8 cellular contexts compared by ENCODE assay signal in the genomic region with DNA sequence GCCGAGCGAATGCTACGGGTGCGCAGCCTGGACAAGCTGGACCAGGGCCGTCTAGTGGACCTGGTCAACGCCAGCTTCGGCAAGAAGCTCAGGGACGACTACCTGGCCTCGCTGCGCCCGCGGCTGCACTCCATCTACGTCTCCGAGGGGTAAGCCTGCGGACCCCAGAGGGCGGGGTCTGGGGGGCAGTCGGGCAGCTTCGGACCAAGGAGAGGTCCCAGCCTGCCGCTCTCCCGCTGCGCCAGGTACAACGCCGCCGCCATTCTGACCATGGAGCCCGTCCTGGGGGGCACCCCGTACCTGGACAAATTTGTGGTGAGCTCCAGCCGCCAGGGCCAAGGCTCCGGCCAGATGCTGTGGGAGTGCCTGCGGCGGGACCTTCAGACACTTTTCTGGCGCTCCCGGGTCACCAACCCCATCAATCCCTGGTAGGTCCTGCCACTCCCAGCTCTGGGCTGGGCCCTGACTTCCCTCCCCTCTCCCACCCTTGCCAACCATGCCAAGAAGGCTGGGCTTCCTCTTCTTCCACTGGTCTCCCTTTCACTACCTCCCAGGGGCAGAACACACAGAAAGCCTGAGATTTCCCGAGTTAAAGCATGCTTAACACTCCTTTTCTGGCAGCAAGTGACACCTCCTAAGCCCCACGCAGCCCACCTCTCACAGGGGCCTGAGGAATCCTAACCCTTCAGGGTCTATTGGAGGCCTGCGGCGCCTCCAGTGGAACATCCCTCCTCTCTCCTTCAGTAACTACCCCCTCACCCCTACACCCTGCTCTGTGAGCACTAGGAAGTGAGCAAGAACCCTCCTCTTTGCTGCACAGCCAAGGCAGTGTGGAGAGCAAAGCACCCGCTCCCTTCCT. TPM values are rescaled to one million over a fixed set of nuclear protein-coding genes. Genes with fewer than 3 reads are reported as not detected.
DNase-seq lines count a peak whose midpoint lies in the region; ATAC-seq, FAIRE-seq and TF ChIP-seq lines count a peak whose summit lies in the region.

No MANE protein-coding gene starts in this region.

- TF ChIP-seq CTCF in brain (conservative IDR thresholded peaks at IDR 0.05): peak in 1 of 2 experiments; percentile 73
- no peak for TF ChIP-seq CTCF in right lobe of liver (IDR thresholded peaks at IDR 0.05)
- no peak for TF ChIP-seq CTCF in D721Med (IDR thresholded peaks at IDR 0.05; ENCODE audit: insufficient read depth, missing control alignments)

- ATAC-seq in CD4-positive, CD25-positive, alpha-beta regulatory T cell (ENCODE audit: low read depth in 2 of 2): no peak
- ATAC-seq in right lobe of liver (no peak), HG02642 (IDR thresholded peaks at IDR 0.05; ENCODE audit: poor library complexity, unreplicated experiment) (no peak)

- H3K36me3 Mint-ChIP-seq in CD4-positive, CD25-positive, alpha-beta regulatory T cell: peaks cover 10% of the 10 kb centered on the region
- H3K36me3 Mint-ChIP-seq in brain: peaks cover 10% of the 10 kb centered on the region

- no peak for FAIRE-seq in D721Med (lab: Jason Lieb, UNC)

- peak overlapping the region; percentile 81 for H3K4me3 ChIP-seq in CD4-positive, CD25-positive, alpha-beta regulatory T cell (ENCODE audit: low read depth, low read length)
- H3K4me3 ChIP-seq in right lobe of liver (peak overlapping the region; percentile 53 to 85 (median 83)), urinary bladder (ENCODE audit: low read depth, low read length) (peak overlapping the region; percentile 51)

- no peak overlapping the region for H3K27ac ChIP-seq in CD4-positive, CD25-positive, alpha-beta regulatory T cell (ENCODE audit: insufficient read depth, low read length, poor library complexity, severe bottlenecking)
- H3K27ac ChIP-seq in right lobe of liver: peak overlapping the region in 1 of 3 donors; percentile 24
- no peak overlapping the region for H3K27ac ChIP-seq in urinary bladder (ENCODE audit: low read depth)

- intact Hi-C loops in right lobe of liver (cut with DNase I): no loop called here

- H3K9me3 ChIP-seq in CD4-positive, CD25-positive, alpha-beta regulatory T cell (ENCODE audit: control insufficient read depth in 2 of 2, low read length in 2 of 2): no peaks in the 10 kb centered on the region
- H3K9me3 ChIP-seq in right lobe of liver: no peaks in the 10 kb centered on the region

- peaks cover 2% of the 10 kb centered on the region for H3K36me3 ChIP-seq in CD4-positive, CD25-positive, alpha-beta regulatory T cell (ENCODE audit: control insufficient read depth, insufficient read depth, low read length)
- H3K36me3 ChIP-seq in right lobe of liver (peaks cover 0 to 47% (median 17%) of the 10 kb centered on the region in 4 donors), urinary bladder (ENCODE audit: insufficient read depth) (no peaks in the 10 kb centered on the region)

- H3K27me3 ChIP-seq in CD4-positive, CD25-positive, alpha-beta regulatory T cell (ENCODE audit: control insufficient read depth, insufficient read depth, low read length): no peaks in the 10 kb centered on the region
- no peaks in the 10 kb centered on the region for H3K27me3 ChIP-seq in right lobe of liver

- H3K4me1 Mint-ChIP-seq in CD4-positive, CD25-positive, alpha-beta regulatory T cell: peaks cover 0 to 40% (median 18%) of the 10 kb centered on the region in 4 donors
- H3K4me1 Mint-ChIP-seq in brain: peaks cover 25% of the 10 kb centered on the region

- H3K4me3 Mint-ChIP-seq in CD4-positive, CD25-positive, alpha-beta regulatory T cell: peak overlapping the region; percentile 91 to 94 (median 92)
- peak overlapping the region; percentile 89 to 94 (median 91) for H3K4me3 Mint-ChIP-seq in brain

- peak in 1 of 3 donors; percentile 43 for DNase-seq in CD4-positive, CD25-positive, alpha-beta regulatory T cell
- DNase-seq in HT-29 (ENCODE audit: low spot score) (peak; percentile 48), right lobe of liver (peak in 2 of 3 donors; percentile 47 to 61), D721Med (ENCODE audit: insufficient read length, low spot score) (no peak), NAMALWA (ENCODE audit: low spot score) (no peak)

- TF ChIP-seq POLR2A in right lobe of liver (IDR thresholded peaks at IDR 0.05): no peak

- H3K27ac Mint-ChIP-seq in CD4-positive, CD25-positive, alpha-beta regulatory T cell: peak overlapping the region in 2 of 3 donors; percentile 26 to 79
- H3K27ac Mint-ChIP-seq in brain: peak overlapping the region; percentile 63 to 93 (median 81)

- H3K4me1 ChIP-seq in CD4-positive, CD25-positive, alpha-beta regulatory T cell (ENCODE audit: control insufficient read depth, insufficient read depth, low read length, poor library complexity, severe bottlenecking): peaks cover 44% of the 10 kb centered on the region
- H3K4me1 ChIP-seq in right lobe of liver (peaks cover 0 to 42% (median 21%) of the 10 kb centered on the region in 4 donors), urinary bladder (ENCODE audit: insufficient read depth) (peaks cover 3% of the 10 kb centered on the region)

- H3K27me3 Mint-ChIP-seq in CD4-positive, CD25-positive, alpha-beta regulatory T cell: peaks cover 35% of the 10 kb centered on the region
- peaks cover 57% of the 10 kb centered on the region for H3K27me3 Mint-ChIP-seq in brain

- H3K9me3 Mint-ChIP-seq in CD4-positive, CD25-positive, alpha-beta regulatory T cell: no peaks in the 10 kb centered on the region
- no peaks in the 10 kb centered on the region for H3K9me3 Mint-ChIP-seq in brain

- WGBS in right lobe of liver (ENCODE audit: insufficient coverage, low coverage, low lambda C conversion rate, missing lambda C conversion rate): 31% methylated on average over 3 of the region's 37 CpGs
- WGBS in urinary bladder: 4% methylated on average over 37 of the region's 37 CpGs

RNA-seq across cellular contexts. Expression of a gene that starts 3.2 kb away (rescaled TPM):
- total RNA-seq in CD4-positive, CD25-positive, alpha-beta regulatory T cell: 0.39 TPM
- polyA plus RNA-seq in CD4-positive, CD25-positive, alpha-beta regulatory T cell: 1 to 10 TPM; 1.2 to 1.9 (median 1.3) TPM
- total RNA-seq in HT-29 (2014; rRNA removed; shearing (Covaris generic)): 2.7 and 4.2 TPM in 2 replicates
- 1.2 TPM for polyA plus RNA-seq in brain (ENCODE audit: insufficient read depth, low read depth, low replicate concordance)
- total RNA-seq in right lobe of liver: 10 to 100 TPM; 12.1 to 56.2 (median 45.6) TPM
- total RNA-seq in urinary bladder: 0.90 TPM
- polyA plus RNA-seq in urinary bladder: 2.1 TPM

RNA-seq across cellular contexts. Expression of a gene that starts 7.2 kb away (rescaled TPM):
- total RNA-seq in CD4-positive, CD25-positive, alpha-beta regulatory T cell: 15.8 TPM
- 10 to 100 TPM; 40.7 to 44.9 (median 41.3) TPM for polyA plus RNA-seq in CD4-positive, CD25-positive, alpha-beta regulatory T cell
- total RNA-seq in HT-29 (2014; rRNA removed; shearing (Covaris generic)): 78.2 and 83.1 TPM in 2 replicates
- polyA plus RNA-seq in brain (ENCODE audit: insufficient read depth, low read depth, low replicate concordance): 34.5 TPM
- 10 to 100 TPM in 4 of 6 experiments, 1 to 10 TPM in 2; 6.7 to 23.6 (median 10.9) TPM for total RNA-seq in right lobe of liver
- 39.0 TPM for total RNA-seq in urinary bladder
- 39.7 TPM for polyA plus RNA-seq in urinary bladder

RNA-seq across cellular contexts. Expression of a gene that starts 53.8 kb away (rescaled TPM):
- total RNA-seq in CD4-positive, CD25-positive, alpha-beta regulatory T cell: not detected
- polyA plus RNA-seq in CD4-positive, CD25-positive, alpha-beta regulatory T cell: not detected
- total RNA-seq in HT-29 (2014; rRNA removed; shearing (Covaris generic)): not detected in 2 replicates
- not detected for polyA plus RNA-seq in brain (ENCODE audit: insufficient read depth, low read depth, low replicate concordance)
- not detected for total RNA-seq in right lobe of liver
- total RNA-seq in urinary bladder: not detected
- not detected for polyA plus RNA-seq in urinary bladder

RNA-seq across cellular contexts. Expression of a gene that starts 58.9 kb away (rescaled TPM):
- total RNA-seq in CD4-positive, CD25-positive, alpha-beta regulatory T cell: 42.6 TPM
- polyA plus RNA-seq in CD4-positive, CD25-positive, alpha-beta regulatory T cell: 10 to 100 TPM; 69.8 to 83.7 (median 72.6) TPM
- total RNA-seq in HT-29 (2014; rRNA removed; shearing (Covaris generic)): 38.9 and 50.0 TPM in 2 replicates
- polyA plus RNA-seq in brain (ENCODE audit: insufficient read depth, low read depth, low replicate concordance): 45.1 TPM
- total RNA-seq in right lobe of liver: 10 to 100 TPM; 24.2 to 30.6 (median 29.4) TPM
- total RNA-seq in urinary bladder: 17.2 TPM
- 20.9 TPM for polyA plus RNA-seq in urinary bladder

Comparison
In these comparisons a context has a peak if more than half of its experiments do, and no peak if none do; other contexts are left out.
1. DNase-seq: peak in HT-29 (single experiment) and right lobe of liver (2 of 3); none in D721Med (single experiment) and NAMALWA (single experiment).
2. Peak in every context shown above with its lines, with median percentiles within 50 percentile points of each other: H3K4me3 ChIP-seq.